Comparison of ENCODE assay signal across 1 cellular context in genomic region chr19:32227561-32228165, GRCh38.
TF ChIP-seq lines count a peak whose summit lies in the region.

No MANE protein-coding gene starts in this region.

TF ChIP-seq in H1, 55 proteins besides CTCF, POLR2A, EP300 and RAD21 (continued from another document):
- no peak for TF ChIP-seq E2F6 (IDR thresholded peaks at IDR 0.05)
- 0 out of 4 replicates have a peak, but pooled peaks of 1 of the 2 experiments have one; percentile 69 for TF ChIP-seq HDAC2 (IDR thresholded peaks at IDR 0.05; ENCODE audit: borderline replicate concordance in 1 of 2, low read depth in 2 of 2, low read length in 2 of 2)
- TF ChIP-seq SUZ12 (IDR thresholded peaks at IDR 0.05; ENCODE audit: low read length) = no peak
- no peak for TF ChIP-seq CHD2 (IDR thresholded peaks at IDR 0.05; ENCODE audit: low read length)
- no peak for TF ChIP-seq PHF8 (conservative IDR thresholded peaks at IDR 0.05; ENCODE audit: low read depth, low read length)
